22 cellular contexts compared by ENCODE assay signal in the genomic region with DNA sequence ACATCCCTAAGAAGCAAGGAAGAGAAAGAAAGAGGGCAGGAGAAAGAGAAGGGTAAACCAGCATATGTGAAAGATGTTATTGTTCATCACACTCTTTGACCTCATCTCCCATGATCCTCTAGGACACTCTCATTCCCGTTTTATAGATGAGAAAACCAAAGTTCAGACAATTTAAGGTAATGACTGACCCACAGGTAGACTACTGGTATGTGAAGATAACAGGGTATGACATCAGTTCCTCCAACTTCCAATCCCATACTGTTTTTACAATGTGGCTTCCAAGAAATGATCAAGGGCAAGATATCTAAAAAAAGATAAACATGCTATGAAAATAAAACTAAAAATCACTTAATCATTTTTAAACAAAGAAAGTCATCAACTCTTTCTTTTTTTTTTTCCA.
"Had no signal": no experiment of that assay in that cellular context is flagged by ENCODE, and none has a peak within 500 bp of the region (broad histone marks: within the 10 kb centered on the region; RNA-seq: fewer than 3 reads in every experiment).

No MANE protein-coding gene starts in this region.

- H3K9me3 ChIP-seq: colonic mucosa, esophagus squamous epithelium, lower lobe of right lung, mucosa of descending colon, right lobe of liver, stomach, thyroid gland, vagina had no signal

- H3K36me3 Mint-ChIP-seq: mesothelial cell of epicardium; natural killer cell treated with Interleukin-12 subunit alpha and Interleukin-12 subunit beta and Interleukin-15 and Interleukin-18, amount 100 ng/mL, for 72 hours had no signal

- DNase-seq: colonic mucosa; effector CD8-positive, alpha-beta T cell; esophagus squamous epithelium; hypothalamus; left ventricle myocardium superior; lower lobe of right lung; mucosa of descending colon; naive B cell; right lobe of liver; small intestine; stimulated activated CD4-positive, alpha-beta T cell treated with anti-CD3 and anti-CD28 coated beads, Interleukin-15, amount 100 ng/mL, for 24 hours; stimulated activated CD4-positive, alpha-beta T cell treated with anti-CD3 and anti-CD28 coated beads, Interleukin-2, amount 100 ng/mL, for 48 hours; stimulated activated naive CD4-positive, alpha-beta T cell treated with Interleukin-2 at 50 U/mL for 16 hours; stomach; thyroid gland had no signal

- H3K9ac ChIP-seq: parathyroid adenoma had no signal

- H3K9me3 Mint-ChIP-seq: natural killer cell treated with Interleukin-12 subunit alpha and Interleukin-12 subunit beta and Interleukin-15 and Interleukin-18, amount 100 ng/mL, for 72 hours; neural crest cell had no signal

- H3K27ac Mint-ChIP-seq: dendritic cell treated with granulocyte-macrophage colony-stimulating factor and Interleukin-4, amounts not matched to agents 40 ng/mL and 50 ng/mL, for 4 days; mesothelial cell of epicardium; naive B cell; natural killer cell treated with Interleukin-12 subunit alpha and Interleukin-12 subunit beta and Interleukin-15 and Interleukin-18, amount 100 ng/mL, for 72 hours had no signal

- H3K36me3 ChIP-seq: colonic mucosa, esophagus squamous epithelium, lower lobe of right lung, right lobe of liver, stomach, thyroid gland, vagina had no signal

- H3K27me3 Mint-ChIP-seq: dendritic cell treated with granulocyte-macrophage colony-stimulating factor and Interleukin-4, amounts not matched to agents 40 ng/mL and 50 ng/mL, for 4 days; naive B cell; natural killer cell treated with Interleukin-12 subunit alpha and Interleukin-12 subunit beta and Interleukin-15 and Interleukin-18, amount 100 ng/mL, for 72 hours; progenitor cell of endocrine pancreas had no signal

- ATAC-seq: left ventricle myocardium superior; lower lobe of right lung; mucosa of descending colon; natural killer cell treated with Interleukin-12 subunit alpha and Interleukin-12 subunit beta and Interleukin-15 and Interleukin-18, amount 100 ng/mL, for 72 hours; right lobe of liver had no signal

- H3K4me1 ChIP-seq: colonic mucosa, esophagus squamous epithelium, lower lobe of right lung, parathyroid adenoma, right lobe of liver, thyroid gland had no signal

- H3K27me3 ChIP-seq: colonic mucosa, esophagus squamous epithelium, right lobe of liver, stomach, thyroid gland, vagina had no signal

- H3K27ac ChIP-seq: colonic mucosa, esophagus squamous epithelium, lower lobe of right lung, parathyroid adenoma, right lobe of liver, stomach, thyroid gland, vagina had no signal

- H3K4me3 Mint-ChIP-seq: dendritic cell treated with granulocyte-macrophage colony-stimulating factor and Interleukin-4, amounts not matched to agents 40 ng/mL and 50 ng/mL, for 4 days; mesothelial cell of epicardium; naive B cell; natural killer cell treated with Interleukin-12 subunit alpha and Interleukin-12 subunit beta and Interleukin-15 and Interleukin-18, amount 100 ng/mL, for 72 hours; neural crest cell had no signal

- H3K4me3 ChIP-seq: colonic mucosa, esophagus squamous epithelium, lower lobe of right lung, mucosa of descending colon, right lobe of liver, stomach, thyroid gland, vagina had no signal
